In the genomic region with DNA sequence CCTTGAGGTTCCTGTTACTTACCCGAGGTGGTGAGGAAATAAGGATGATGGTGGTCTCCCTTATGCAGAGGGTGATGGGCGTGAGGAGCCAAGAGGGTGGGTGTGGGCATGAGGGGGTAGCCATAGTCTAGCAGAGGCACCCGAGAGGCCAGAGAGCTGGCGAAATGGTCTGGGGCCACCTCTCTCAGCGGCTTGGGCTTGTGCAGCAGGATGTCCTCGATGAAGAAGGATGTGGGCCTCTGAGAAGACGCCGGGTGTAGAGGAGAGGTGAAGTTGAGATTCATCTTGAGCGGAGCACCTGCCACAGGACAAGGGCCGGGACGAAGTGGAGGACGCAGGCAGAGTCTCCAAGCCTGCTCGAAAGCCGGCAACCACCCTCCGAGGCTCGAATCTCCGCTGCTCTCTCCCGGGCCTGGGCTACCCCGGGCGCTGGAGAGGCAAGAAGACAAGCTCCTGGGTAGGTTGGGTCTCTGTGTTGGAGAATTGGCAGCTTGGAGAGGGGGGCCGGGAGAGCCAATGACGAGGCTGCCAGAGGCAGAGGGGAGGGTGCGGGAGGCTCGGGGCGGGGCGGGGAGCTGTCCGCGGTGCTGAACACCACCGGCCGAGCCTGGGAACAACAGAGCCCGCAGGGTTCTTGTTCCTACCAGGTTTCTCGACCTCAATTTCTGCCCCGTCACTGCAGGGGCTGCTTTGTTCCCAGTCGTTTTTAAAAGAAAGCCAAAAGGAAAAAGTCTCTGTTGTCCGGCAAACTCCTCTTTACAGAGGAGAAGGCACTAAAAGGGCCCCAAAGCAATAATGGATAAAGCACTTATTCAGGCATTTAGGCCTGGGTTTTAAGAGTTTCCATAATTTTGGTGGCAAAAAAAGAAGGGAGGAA, we compare ENCODE assay signal across 10 cellular contexts. TPM values are rescaled to one million over a fixed set of nuclear protein-coding genes. Genes with fewer than 3 reads are reported as not detected.
DNase-seq lines count a peak whose midpoint lies in the region; ATAC-seq and TF ChIP-seq lines count a peak whose summit lies in the region.
"Had no signal": no experiment of that assay in that cellular context is flagged by ENCODE, and none has a peak within 500 bp of the region (broad histone marks: within the 10 kb centered on the region; RNA-seq: fewer than 3 reads in every experiment).

A gene (minus strand): TSS at position 447 of the 877 bp plus-strand sequence. CDS start 163 bp downstream, at position 284.

- H3K9me3 Mint-ChIP-seq in activated naive CD8-positive, alpha-beta T cell treated with anti-CD3 and anti-CD28 coated beads, Interleukin-2, amount 50 U/mL, for 24 hours = peaks cover 6% of the 10 kb centered on the region

- no peak for TF ChIP-seq EP300 in sigmoid colon (IDR thresholded peaks at IDR 0.05)

- H3K4me1 Mint-ChIP-seq in activated naive CD8-positive, alpha-beta T cell treated with anti-CD3 and anti-CD28 coated beads, Interleukin-2, amount 50 U/mL, for 24 hours = peaks cover 39% of the 10 kb centered on the region

- no peaks in the 10 kb centered on the region for H3K9me3 ChIP-seq in SK-N-MC (ENCODE audit: low read depth, low read length)
- no peaks in the 10 kb centered on the region for H3K9me3 ChIP-seq in sigmoid colon

- intact Hi-C loops in sigmoid colon (cut with DNase I) = no loop called here

- peaks cover 0 to 40% (median 31%) of the 10 kb centered on the region in 4 donors for H3K4me1 ChIP-seq in sigmoid colon

- WGBS in sigmoid colon, 2 donors = 8 to 13% methylated on average over 35 of the region's 35 CpGs

- peaks cover 83% of the 10 kb centered on the region for H3K27me3 Mint-ChIP-seq in activated naive CD8-positive, alpha-beta T cell treated with anti-CD3 and anti-CD28 coated beads, Interleukin-2, amount 50 U/mL, for 24 hours

- no peak for TF ChIP-seq CTCF in sigmoid colon (IDR thresholded peaks at IDR 0.05)

- no peak within 1 kb of the TSS for H3K9ac ChIP-seq in SK-N-MC (ENCODE audit: insufficient read length)

- H3K27me3 ChIP-seq in sigmoid colon = peaks cover 59 to 100% (median 98%) of the 10 kb centered on the region in 3 donors

- no peak within 1 kb of the TSS for H3K27ac ChIP-seq in SK-N-MC
- H3K27ac ChIP-seq in sigmoid colon = no peak within 1 kb of the TSS

- no peak within 1 kb of the TSS for H3K4me3 Mint-ChIP-seq in activated naive CD8-positive, alpha-beta T cell treated with anti-CD3 and anti-CD28 coated beads, Interleukin-2, amount 50 U/mL, for 24 hours

- H3K4me3 ChIP-seq in SK-N-MC (peak within 1 kb of the TSS; percentile 40; the same call in 1 of the 2 replicates), sigmoid colon (no peak within 1 kb of the TSS)

- DNase-seq in SIG-M5 treated with dmso at 0.1 percent for 504 hours (lab: John Stamatoyannopoulos, UW; ENCODE audit: unreplicated experiment) (peak; percentile 34), SIG-M5 (lab: John Stamatoyannopoulos, UW) (no peak), SK-N-MC (ENCODE audit: low read depth, low spot score) (no peak), inferior parietal cortex (ENCODE audit: extremely low spot score) (peak; percentile 9), sigmoid colon (no peak)
- peak; percentile 73 for DNase-seq in activated naive CD8-positive, alpha-beta T cell treated with anti-CD3 and anti-CD28 coated beads, Interleukin-2, amount 50 U/mL, for 24 hours
- peak; percentile 25 to 58 for DNase-seq in stimulated activated CD4-positive, alpha-beta T cell treated with anti-CD3 and anti-CD28 coated beads, Interleukin-4, amount 100 ng/mL, for 4 hours

- H3K27ac Mint-ChIP-seq in activated naive CD8-positive, alpha-beta T cell treated with anti-CD3 and anti-CD28 coated beads, Interleukin-2, amount 50 U/mL, for 24 hours = no peak within 1 kb of the TSS

- H3K36me3 ChIP-seq in SK-N-MC (ENCODE audit: insufficient read depth, low read length) (no peaks in the 10 kb centered on the region), sigmoid colon (no peaks in the 10 kb centered on the region)

- ATAC-seq in activated naive CD8-positive, alpha-beta T cell treated with anti-CD3 and anti-CD28 coated beads, Interleukin-2, amount 50 U/mL, for 24 hours = peak; percentile 64
- no peak for ATAC-seq in GM21390 (IDR thresholded peaks at IDR 0.05; ENCODE audit: unreplicated experiment)

- H3K36me3 Mint-ChIP-seq in activated naive CD8-positive, alpha-beta T cell treated with anti-CD3 and anti-CD28 coated beads, Interleukin-2, amount 50 U/mL, for 24 hours (ENCODE audit: low read depth) = peaks cover 4% of the 10 kb centered on the region

- TF ChIP-seq POLR2A in sigmoid colon (IDR thresholded peaks at IDR 0.05) = no peak

RNA-seq across cellular contexts. Expression of the gene that starts here (rescaled TPM):
- total RNA-seq in sigmoid colon = not detected
- not detected for polyA plus RNA-seq in sigmoid colon
- total RNA-seq: subcutaneous adipose tissue had no signal
- polyA plus RNA-seq: AG04450 had no signal

Comparison
In these comparisons a context has a peak if more than half of its experiments do, and no peak if none do; other contexts are left out.
1. DNase-seq: peak in SIG-M5 treated with dmso at 0.1 percent for 504 hours (single experiment), activated naive CD8-positive, alpha-beta T cell treated with anti-CD3 and anti-CD28 coated beads, Interleukin-2, amount 50 U/mL, for 24 hours (single experiment), inferior parietal cortex (single experiment) and stimulated activated CD4-positive, alpha-beta T cell treated with anti-CD3 and anti-CD28 coated beads, Interleukin-4, amount 100 ng/mL, for 4 hours (2 of 2); none in SIG-M5 (single experiment), SK-N-MC (single experiment) and sigmoid colon (single experiment).